11 cellular contexts compared by ENCODE assay signal in genomic region chr11:26522912-26523610, GRCh38. TPM values are rescaled to one million over a fixed set of nuclear protein-coding genes. Genes with fewer than 3 reads are reported as not detected.
DNase-seq lines count a peak whose midpoint lies in the region; ATAC-seq, FAIRE-seq and TF ChIP-seq lines count a peak whose summit lies in the region.
"Had no signal": no experiment of that assay in that cellular context is flagged by ENCODE, and none has a peak within 500 bp of the region (broad histone marks: within the 10 kb centered on the region; RNA-seq: fewer than 3 reads in every experiment).

No MANE protein-coding gene starts in this region.

- ATAC-seq in Panc1 = no peak
- ATAC-seq in CD8-positive, alpha-beta T cell = no peak
- ATAC-seq in right cardiac atrium = no peak
- no peak for ATAC-seq in stimulated activated naive CD8-positive, alpha-beta T cell treated with anti-CD3 and anti-CD28 coated beads, Interleukin-15, Interleukin-2, amounts not matched to agents 100 U/mL and 50 U/mL, for 24 hours

- H3K9me3 Mint-ChIP-seq in HFFc6 = no peaks in the 10 kb centered on the region
- peaks cover 5% of the 10 kb centered on the region for H3K9me3 Mint-ChIP-seq in CD8-positive, alpha-beta T cell

- H3K4me3 Mint-ChIP-seq in HFFc6 = peak overlapping the region; percentile 68
- no peak overlapping the region for H3K4me3 Mint-ChIP-seq in CD8-positive, alpha-beta T cell

- no peaks in the 10 kb centered on the region for H3K9me3 ChIP-seq in Panc1 (ENCODE audit: control insufficient read depth, insufficient read depth, low read depth, low read length)
- H3K9me3 ChIP-seq in iPS DF 6.9 (ENCODE audit: control insufficient read depth, insufficient read depth, low read length) = no peaks in the 10 kb centered on the region; the same call in 1 of the 2 replicates
- no peaks in the 10 kb centered on the region for H3K9me3 ChIP-seq in CD8-positive, alpha-beta T cell (ENCODE audit: low read length)
- no peaks in the 10 kb centered on the region for H3K9me3 ChIP-seq in right cardiac atrium (ENCODE audit: control insufficient read depth, low read length)

- BruUV-seq in Panc1 (replicated peaks; lab: Mats Ljungman, UMichigan) = no TSS peak

- no peaks in the 10 kb centered on the region; the same call in 1 of the 2 replicates for H3K27me3 Mint-ChIP-seq in HFFc6 (ENCODE audit: insufficient read depth)
- no peaks in the 10 kb centered on the region for H3K27me3 Mint-ChIP-seq in CD8-positive, alpha-beta T cell (ENCODE audit: low read depth)

- TF ChIP-seq CTCF in D721Med (IDR thresholded peaks at IDR 0.05; ENCODE audit: insufficient read depth, missing control alignments) = peak; percentile 6
- peak; percentile 62 for TF ChIP-seq CTCF in HFFc6 (IDR thresholded peaks at IDR 0.05)
- peak; percentile 29; the same call in 1 of the 2 replicates for TF ChIP-seq CTCF in Panc1 (IDR thresholded peaks at IDR 0.05)
- no peak for TF ChIP-seq CTCF in CD8-positive, alpha-beta T cell (IDR thresholded peaks at IDR 0.05)

- intact Hi-C loops in Panc1 (cut with micrococcal nuclease; ENCODE audit: unreplicated experiment) (no loop called here), right cardiac atrium (cut with DNase I) (no loop called here)
- intact Hi-C loops in CD8-positive, alpha-beta T cell (cut with DNase I, micrococcal nuclease) = no loop called here

- H3K36me3 ChIP-seq in Panc1 (ENCODE audit: control insufficient read depth, insufficient read depth, low read length) (no peaks in the 10 kb centered on the region), iPS DF 6.9 (ENCODE audit: control insufficient read depth, insufficient read depth, low read length) (no peaks in the 10 kb centered on the region)
- no peaks in the 10 kb centered on the region for H3K36me3 ChIP-seq in CD8-positive, alpha-beta T cell (ENCODE audit: insufficient read depth, low read length)

- FAIRE-seq in D721Med (lab: Jason Lieb, UNC) = no peak
- FAIRE-seq: islet of Langerhans had no signal

- H3K36me3 Mint-ChIP-seq in HFFc6 (ENCODE audit: low read depth) = no peaks in the 10 kb centered on the region
- no peaks in the 10 kb centered on the region for H3K36me3 Mint-ChIP-seq in CD8-positive, alpha-beta T cell

- WGBS in iPS DF 6.9 (ENCODE audit: insufficient coverage, insufficient read length) = no CpG with 5 or more reads among the region's 12 CpGs
- WGBS in right cardiac atrium = 62% methylated on average over 12 of the region's 12 CpGs

- H3K27me3 ChIP-seq in Panc1 (ENCODE audit: control insufficient read depth, insufficient read depth, low read length) (no peaks in the 10 kb centered on the region), iPS DF 6.9 (ENCODE audit: control insufficient read depth, insufficient read depth, low read length) (no peaks in the 10 kb centered on the region; the same call in 1 of the 2 replicates), right cardiac atrium (ENCODE audit: control insufficient read depth, insufficient read depth) (no peaks in the 10 kb centered on the region)
- no peaks in the 10 kb centered on the region for H3K27me3 ChIP-seq in CD8-positive, alpha-beta T cell (ENCODE audit: insufficient read depth, low read length)

- CTCF ChIA-PET in Panc1 (lab: Charles Lee) = no interaction called here
- CTCF ChIA-PET in CD8-positive, alpha-beta T cell (lab: Charles Lee) = no interaction called here

- DNase-seq in D721Med (ENCODE audit: insufficient read length, low spot score) (no peak), HFFc6 (peak; percentile 17), Panc1 (ENCODE audit: low read depth, low spot score) (peak; percentile 0), iPS DF 6.9 (ENCODE audit: low read depth, low spot score) (peak; percentile 63), right cardiac atrium (no peak), D341Med (ENCODE audit: low spot score) (no peak)
- no peak for DNase-seq in CD8-positive, alpha-beta T cell
- no peak for DNase-seq in stimulated activated naive CD8-positive, alpha-beta T cell treated with anti-CD3 and anti-CD28 coated beads, Interleukin-15, Interleukin-2, amounts not matched to agents 100 U/mL and 50 U/mL, for 24 hours
- DNase-seq: activated T-cell treated with anti-CD3 and anti-CD28 coated beads, Interleukin-2, amount 50 U/mL, for 1 hour; NCI-H187 treated with DMSO at 0.1 percent for 48 hours had no signal

- POLR2A ChIA-PET in Panc1 (lab: Charles Lee) = no interaction called here
- POLR2A ChIA-PET in CD8-positive, alpha-beta T cell (lab: Charles Lee) = no interaction called here

- peaks cover 5% of the 10 kb centered on the region; the same call in 1 of the 2 replicates for H3K4me1 Mint-ChIP-seq in HFFc6 (ENCODE audit: low read depth)
- H3K4me1 Mint-ChIP-seq in CD8-positive, alpha-beta T cell (ENCODE audit: low read depth) = no peaks in the 10 kb centered on the region

- in situ Hi-C loops in Panc1 (cut with HindIII; ENCODE audit: low pct_unique_long_range_greater_than_20kb, low sequenced_read_pairs) = no loop called here

- H3K27ac ChIP-seq in Panc1 (ENCODE audit: low read length) (no peak overlapping the region), iPS DF 6.9 (ENCODE audit: low read length) (no peak overlapping the region), right cardiac atrium (ENCODE audit: low read length) (no peak overlapping the region)
- no peak overlapping the region for H3K27ac ChIP-seq in CD8-positive, alpha-beta T cell (ENCODE audit: low read depth, low read length)

- H3K27ac Mint-ChIP-seq in HFFc6 = no peak overlapping the region
- H3K27ac Mint-ChIP-seq in CD8-positive, alpha-beta T cell = no peak overlapping the region

- H3K4me3 ChIP-seq in Panc1 (ENCODE audit: low read depth in 2 of 2, low read length in 2 of 2) (no peak overlapping the region), iPS DF 6.9 (ENCODE audit: low read length) (peak overlapping the region; percentile 48; the same call in 1 of the 2 replicates), right cardiac atrium (ENCODE audit: low read length) (no peak overlapping the region)
- H3K4me3 ChIP-seq in CD8-positive, alpha-beta T cell (ENCODE audit: low read depth, low read length) = no peak overlapping the region

- no peaks in the 10 kb centered on the region for H3K4me1 ChIP-seq in Panc1 (ENCODE audit: control insufficient read depth, insufficient read depth, low read length)
- no peaks in the 10 kb centered on the region for H3K4me1 ChIP-seq in iPS DF 6.9 (ENCODE audit: control insufficient read depth, insufficient read depth, low read length)
- no peaks in the 10 kb centered on the region for H3K4me1 ChIP-seq in CD8-positive, alpha-beta T cell (ENCODE audit: insufficient read depth, low read length)
- no peaks in the 10 kb centered on the region for H3K4me1 ChIP-seq in right cardiac atrium (ENCODE audit: control insufficient read depth, insufficient read depth, low read length)

RNA-seq across cellular contexts. Expression of gene MUC15, which starts 49.0 kb away (rescaled TPM):
- not detected for total RNA-seq in HFFc6 (2021; fragmentation: NEBNext Ultra II Directional; extraction: Animal tissue kit (Norgen Biotek cat#: 25700))
- total RNA-seq in Panc1 (2021; ENCODE audit: unreplicated experiment) (not detected), right cardiac atrium (not detected)
- not detected for polyA plus RNA-seq in Panc1 (2012; ENCODE audit: insufficient read length)
- total RNA-seq in CD8-positive, alpha-beta T cell = not detected
- polyA plus RNA-seq in right cardiac atrium = not detected

Comparison
In these comparisons a context has a peak if more than half of its experiments do, and no peak if none do; other contexts are left out.
1. DNase-seq: peak in HFFc6 (single experiment), Panc1 (single experiment) and iPS DF 6.9 (single experiment); none in D721Med (single experiment), CD8-positive, alpha-beta T cell (0 of 7), right cardiac atrium (0 of 3), stimulated activated naive CD8-positive, alpha-beta T cell treated with anti-CD3 and anti-CD28 coated beads, Interleukin-15, Interleukin-2, amounts not matched to agents 100 U/mL and 50 U/mL, for 24 hours (single experiment) and D341Med (single experiment).